9 cellular contexts compared by ENCODE assay signal in the genomic region with DNA sequence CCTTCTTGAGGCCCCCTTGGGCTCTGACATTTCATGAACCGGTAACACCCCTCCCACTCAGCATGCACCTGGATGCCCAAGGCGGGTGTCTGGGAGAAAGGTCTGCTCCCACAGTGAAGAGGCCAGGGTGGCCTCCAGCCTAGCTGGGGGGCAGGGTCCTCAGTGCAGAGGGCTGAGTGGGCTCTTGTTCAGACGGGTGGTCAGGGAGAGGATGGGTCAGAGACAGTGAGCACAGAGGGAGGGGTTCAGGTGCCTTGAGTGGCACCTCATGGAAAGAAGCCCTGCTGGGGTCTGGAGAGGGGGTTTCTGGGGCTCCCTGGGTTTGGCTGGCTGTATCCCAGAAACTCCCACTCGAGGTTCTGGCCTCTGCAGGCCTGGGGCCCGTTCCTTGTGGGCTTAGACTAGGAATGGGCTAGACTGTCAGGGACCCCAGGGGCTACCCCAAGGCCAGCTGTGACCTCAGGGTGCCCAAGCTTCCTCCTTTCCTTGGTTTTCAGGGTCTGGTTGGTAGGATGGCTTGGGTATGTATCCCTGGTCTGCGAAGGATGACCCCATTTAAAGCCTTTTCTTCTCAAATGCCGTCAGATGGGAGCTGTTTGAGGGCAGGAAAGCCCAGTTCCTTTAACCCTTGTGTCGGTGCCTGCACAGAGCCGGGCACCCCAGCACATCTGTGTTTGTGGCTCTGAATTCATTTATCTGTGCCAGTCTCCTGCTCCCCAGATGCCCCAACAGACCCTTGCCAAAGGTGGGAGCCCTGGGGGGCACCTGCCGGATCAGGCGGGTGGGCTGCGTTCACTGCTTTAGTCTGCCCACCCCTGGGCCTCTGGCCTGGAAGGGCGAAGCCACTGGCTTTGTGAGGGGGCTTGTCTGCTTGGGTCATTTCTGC. TPM values are rescaled to one million over a fixed set of nuclear protein-coding genes. Genes with fewer than 3 reads are reported as not detected.
DNase-seq lines count a peak whose midpoint lies in the region; ATAC-seq, FAIRE-seq and TF ChIP-seq lines count a peak whose summit lies in the region.
"Had no signal": no experiment of that assay in that cellular context is flagged by ENCODE, and none has a peak within 500 bp of the region (broad histone marks: within the 10 kb centered on the region; RNA-seq: fewer than 3 reads in every experiment).

No MANE protein-coding gene starts in this region.

- peak overlapping the region; percentile 59 to 97 (median 74) for H3K4me3 ChIP-seq in heart left ventricle
- H3K4me3 ChIP-seq in skeletal muscle satellite cell (ENCODE audit: low read length) = peak overlapping the region; percentile 70

- H3K27ac ChIP-seq in heart left ventricle = peak overlapping the region in 10 of 12 donors; percentile 42 to 85 (median 74)

- peak overlapping the region; percentile 69 to 87 (median 79) for H3K4me3 Mint-ChIP-seq in T-cell

- H3K9me3 Mint-ChIP-seq in T-cell = no peaks in the 10 kb centered on the region

- peaks cover 9 to 22% (median 10%) of the 10 kb centered on the region in 3 donors for H3K4me1 Mint-ChIP-seq in T-cell

- POLR2A ChIA-PET in T-cell (lab: Charles Lee) = interaction anchor here in 1 of 2 donors (0.6 kb wide), 1 partner anchor 10 kb away, joined by 3 read pairs; no protein-coding TSS in a partner anchor

- intact Hi-C loops in heart left ventricle (cut with DNase I) = loop anchor here in 1 of 10 donors (5.0 kb wide), 1 partner anchor 36 kb away; no protein-coding TSS in a partner anchor

- peak overlapping the region in 1 of 2 donors; percentile 43 for H3K27ac Mint-ChIP-seq in T-cell

- H3K27me3 ChIP-seq in heart left ventricle = no peaks in the 10 kb centered on the region
- peaks cover 4% of the 10 kb centered on the region for H3K27me3 ChIP-seq in skeletal muscle satellite cell (ENCODE audit: control insufficient read depth, insufficient read depth, low read length)

- peak in 1 of 4 experiments; percentile 8 for ATAC-seq in T-cell (replicated peaks in 1 of 4)
- ATAC-seq in heart left ventricle = peak in 3 of 4 donors; percentile 4 to 16 (median 16)
- no peak for ATAC-seq in GM21737 (IDR thresholded peaks at IDR 0.05; ENCODE audit: unreplicated experiment)
- no peak for ATAC-seq in GM21381 (IDR thresholded peaks at IDR 0.05; ENCODE audit: unreplicated experiment)

- peak; percentile 54 for FAIRE-seq in GM12891 (lab: Jason Lieb, UNC)
- FAIRE-seq: colon had no signal

- CTCF ChIA-PET in T-cell (lab: Charles Lee) = no interaction called here

- H3K4me2 ChIP-seq in skeletal muscle satellite cell (ENCODE audit: low read length) = peak overlapping the region; percentile 91

- peaks cover 0 to 16% of the 10 kb centered on the region in 2 donors for H3K27me3 Mint-ChIP-seq in T-cell

- H3K9me3 ChIP-seq in heart left ventricle = no peaks in the 10 kb centered on the region
- no peaks in the 10 kb centered on the region for H3K9me3 ChIP-seq in skeletal muscle satellite cell (replicated peaks; ENCODE audit: low read length)

- TF ChIP-seq CTCF in heart left ventricle (IDR thresholded peaks at IDR 0.05) = no peak

- no peak overlapping the region for H3K9ac ChIP-seq in skeletal muscle satellite cell (ENCODE audit: low read depth, low read length)

- DNase-seq in GM12891 (ENCODE audit: insufficient read length, low spot score) (no peak), T-cell (no peak), heart left ventricle (peak in 1 of 5 donors; percentile 44), DMS79 treated with DMSO at 0.1 percent for 48 hours (lab: John Stamatoyannopoulos, UW) (no peak), NK-92 (lab: John Stamatoyannopoulos, UW; ENCODE audit: unreplicated experiment) (no peak)

- WGBS in heart left ventricle, 4 donors = 67 to 72% (median 68%) methylated on average over 10 to 13 of the region's 13 CpGs

- no peaks in the 10 kb centered on the region for H3K36me3 Mint-ChIP-seq in T-cell

- H3K4me1 ChIP-seq in heart left ventricle (peaks cover 0 to 22% (median 10%) of the 10 kb centered on the region in 12 donors), skeletal muscle satellite cell (ENCODE audit: control insufficient read depth, insufficient read depth, low read length) (peaks cover 20% of the 10 kb centered on the region)

- TF ChIP-seq POLR2A in GM12891 (IDR thresholded peaks at IDR 0.05; ENCODE audit: low read depth, low read length) (no peak), heart left ventricle (IDR thresholded peaks at IDR 0.05) (no peak)

- H3K36me3 ChIP-seq in heart left ventricle (no peaks in the 10 kb centered on the region), skeletal muscle satellite cell (ENCODE audit: insufficient read depth, low read length) (no peaks in the 10 kb centered on the region)

TF ChIP-seq in GM12891, 5 proteins besides CTCF, POLR2A, EP300 and RAD21:
- no peak for TF ChIP-seq POU2F2 (IDR thresholded peaks at IDR 0.05; ENCODE audit: low read depth, low read length)
- no peak for TF ChIP-seq TAF1 (IDR thresholded peaks at IDR 0.05; ENCODE audit: low read depth, low read length)
- TF ChIP-seq PAX5 (IDR thresholded peaks at IDR 0.05; ENCODE audit: insufficient read depth, low read length, severe bottlenecking) = no peak
- no peak for TF ChIP-seq SPI1 (IDR thresholded peaks at IDR 0.05; ENCODE audit: low read depth, low read length)
- TF ChIP-seq POLR2AphosphoS5 (IDR thresholded peaks at IDR 0.05; ENCODE audit: low read depth, low read length) = no peak

RNA-seq across cellular contexts. Expression of gene SYNGR1, which starts 1.3 kb away (rescaled TPM):
- polyA plus RNA-seq in GM12891 (2012; ENCODE audit: low read depth, missing spikeins) = 4.9 TPM
- total RNA-seq in T-cell = 1 to 10 TPM; 1.1 to 4.3 (median 2.7) TPM
- 10 to 100 TPM; 20.0 to 49.9 (median 38.6) TPM for total RNA-seq in heart left ventricle
- 10 to 100 TPM; 39.3 to 41.9 TPM for polyA plus RNA-seq in heart left ventricle
- total RNA-seq in skeletal muscle satellite cell (2012; rRNA removed) = 1.7 TPM in 1 of 2 replicates, not detected in the other

RNA-seq across cellular contexts. Expression of gene RPL3, which starts 31.6 kb away (rescaled TPM):
- polyA plus RNA-seq in GM12891 (2012; ENCODE audit: low read depth, missing spikeins) = 5,515 TPM
- 1,000 to 10,000 TPM; 3,304 to 3,660 (median 3,479) TPM for total RNA-seq in T-cell
- 100 to 1,000 TPM; 237 to 911 (median 336) TPM for total RNA-seq in heart left ventricle
- polyA plus RNA-seq in heart left ventricle = 1,000 to 10,000 TPM in 1 of 2 donors, 100 to 1,000 TPM in 1; 329 to 1,765 TPM
- 2,395 and 3,503 TPM in 2 replicates for total RNA-seq in skeletal muscle satellite cell (2012; rRNA removed)

RNA-seq across cellular contexts. Expression of gene TAB1, which starts 48.5 kb away (rescaled TPM):
- polyA plus RNA-seq in GM12891 (2012; ENCODE audit: low read depth, missing spikeins) = 8.7 TPM
- total RNA-seq in T-cell = 10 to 100 TPM; 24.1 to 46.7 (median 44.0) TPM
- 10 to 100 TPM; 14.5 to 21.7 (median 17.4) TPM for total RNA-seq in heart left ventricle
- polyA plus RNA-seq in heart left ventricle = 10 to 100 TPM; 17.8 to 18.1 TPM
- total RNA-seq in skeletal muscle satellite cell (2012; rRNA removed) = 9.2 and 11.2 TPM in 2 replicates

Comparison
In these comparisons a context has a peak if more than half of its experiments do, and no peak if none do; other contexts are left out.
1. ATAC-seq: peak in heart left ventricle (3 of 4); none in GM21737 (single experiment) and GM21381 (single experiment).